In the genomic region with DNA sequence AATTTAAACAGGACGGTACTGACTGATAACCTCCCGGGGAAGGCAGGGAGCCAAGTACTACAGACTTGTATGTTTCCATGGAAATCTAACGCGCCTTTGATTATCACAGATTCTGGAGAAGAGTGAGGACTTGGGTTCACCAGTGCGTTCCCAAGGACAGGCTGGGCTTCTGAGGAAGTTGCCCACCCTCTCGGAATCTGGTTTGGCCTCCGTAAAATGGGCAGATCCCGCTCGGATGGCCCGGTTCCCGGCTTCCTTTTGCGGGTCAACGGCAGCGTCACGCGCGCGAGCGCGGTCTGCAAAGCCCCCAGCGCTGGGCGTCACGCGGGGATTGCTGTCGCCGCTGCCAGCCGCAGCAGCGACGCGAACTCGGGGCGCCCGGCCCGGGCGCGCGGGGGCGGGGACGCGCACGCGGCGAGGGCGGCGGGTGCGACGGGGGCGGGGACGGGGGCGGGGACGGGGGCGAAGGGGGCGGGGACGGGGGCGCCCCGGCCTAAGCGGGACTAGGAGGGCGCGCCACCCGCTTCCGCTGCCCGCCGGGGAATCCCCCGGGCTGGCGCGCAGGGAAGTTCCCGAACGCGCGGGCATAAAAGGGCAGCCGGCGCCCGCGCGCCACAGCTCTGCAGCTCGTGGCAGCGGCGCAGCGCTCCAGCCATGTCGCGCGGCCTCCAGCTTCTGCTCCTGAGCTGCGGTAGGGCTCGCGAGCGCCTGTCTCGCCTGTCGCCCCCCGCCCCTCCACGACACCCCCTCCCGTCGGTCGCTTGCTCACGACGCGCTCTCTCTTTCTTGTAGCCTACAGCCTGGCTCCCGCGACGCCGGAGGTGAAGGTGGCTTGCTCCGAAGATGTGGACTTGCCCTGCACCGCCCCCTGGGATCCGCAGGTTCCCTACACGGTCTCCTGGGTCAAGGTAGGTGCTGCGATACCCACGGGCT, we compare ENCODE assay signal across 1 cellular context.
TF ChIP-seq lines count a peak whose summit lies in the region.

A gene with protein sequence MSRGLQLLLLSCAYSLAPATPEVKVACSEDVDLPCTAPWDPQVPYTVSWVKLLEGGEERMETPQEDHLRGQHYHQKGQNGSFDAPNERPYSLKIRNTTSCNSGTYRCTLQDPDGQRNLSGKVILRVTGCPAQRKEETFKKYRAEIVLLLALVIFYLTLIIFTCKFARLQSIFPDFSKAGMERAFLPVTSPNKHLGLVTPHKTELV (plus strand): TSS at position 615 of the 933 bp plus-strand sequence. CDS start 40 bp downstream, at position 655.

TF ChIP-seq in HepG2, 621 proteins besides CTCF, POLR2A, EP300 and RAD21 (continued from another document and continues in another):
- TF ChIP-seq ARID4A (CRISPR knock-in tag; IDR thresholded peaks at IDR 0.05; ENCODE audit: borderline replicate concordance) (no peak), SYNCRIP (IDR thresholded peaks at IDR 0.05; ENCODE audit: insufficient read depth, low read depth, low read length) (no peak), TFDP1 (CRISPR knock-in tag; IDR thresholded peaks at IDR 0.05; ENCODE audit: borderline replicate concordance) (no peak; the same call in 1 of the 2 replicates), ETV6 (CRISPR knock-in tag; conservative IDR thresholded peaks at IDR 0.05) (no peak; the same call in 1 of the 2 replicates), EZH2 (conservative IDR thresholded peaks at IDR 0.05; ENCODE audit: low read depth, low read length) (no peak), CBX2 (IDR thresholded peaks at IDR 0.05; ENCODE audit: low read depth, low read length) (no peak), CBX2 (CRISPR knock-in tag; IDR thresholded peaks at IDR 0.05; ENCODE audit: low read depth) (no peak), NR2F1 (CRISPR knock-in tag; IDR thresholded peaks at IDR 0.05) (no peak), ZNF329 (CRISPR knock-in tag; IDR thresholded peaks at IDR 0.05; ENCODE audit: low read depth) (peak; percentile 56; the same call in 1 of the 2 replicates), ZNF20 (CRISPR knock-in tag; IDR thresholded peaks at IDR 0.05) (no peak), MEIS1 (CRISPR knock-in tag; IDR thresholded peaks at IDR 0.05; ENCODE audit: borderline replicate concordance) (no peak), ZBTB38 (CRISPR knock-in tag; IDR thresholded peaks at IDR 0.05) (0 out of 2 replicates have a peak, but pooled peaks have one; percentile 14), GABPB1 (CRISPR knock-in tag; IDR thresholded peaks at IDR 0.05) (peak; percentile 81), IKZF4 (CRISPR knock-in tag; IDR thresholded peaks at IDR 0.05; ENCODE audit: borderline replicate concordance, low read depth, not compliant biosample characterization) (no peak), TBL1XR1 (IDR thresholded peaks at IDR 0.05; ENCODE audit: borderline replicate concordance, low read length, partially characterized antibody) (no peak), CREB3 (CRISPR knock-in tag; IDR thresholded peaks at IDR 0.05) (no peak), JDP2 (CRISPR knock-in tag; IDR thresholded peaks at IDR 0.05; ENCODE audit: borderline replicate concordance) (no peak), ZSCAN30 (CRISPR knock-in tag; IDR thresholded peaks at IDR 0.05) (no peak), ZNF598 (CRISPR knock-in tag; IDR thresholded peaks at IDR 0.05; ENCODE audit: borderline replicate concordance) (no peak), ZNF761 (CRISPR knock-in tag; conservative IDR thresholded peaks at IDR 0.05) (no peak), ZFYVE20 (CRISPR knock-in tag; IDR thresholded peaks at IDR 0.05; ENCODE audit: borderline replicate concordance, low read depth) (no peak), ZNF510 (CRISPR knock-in tag; IDR thresholded peaks at IDR 0.05; ENCODE audit: low read depth) (no peak), TAF1 (CRISPR knock-in tag; IDR thresholded peaks at IDR 0.05) (no peak), HDAC2 (CRISPR knock-in tag; IDR thresholded peaks at IDR 0.05) (no peak), ZBTB8A (CRISPR knock-in tag; IDR thresholded peaks at IDR 0.05; ENCODE audit: borderline replicate concordance, low read depth) (no peak), HOXA3 (CRISPR knock-in tag; IDR thresholded peaks at IDR 0.05) (peak; percentile 47), UBTF (CRISPR knock-in tag; IDR thresholded peaks at IDR 0.05) (no peak; the same call in 1 of the 2 replicates), RELA (CRISPR knock-in tag; IDR thresholded peaks at IDR 0.05) (peak; percentile 59; the same call in 1 of the 2 replicates)
- TF ChIP-seq, protein P1, sequence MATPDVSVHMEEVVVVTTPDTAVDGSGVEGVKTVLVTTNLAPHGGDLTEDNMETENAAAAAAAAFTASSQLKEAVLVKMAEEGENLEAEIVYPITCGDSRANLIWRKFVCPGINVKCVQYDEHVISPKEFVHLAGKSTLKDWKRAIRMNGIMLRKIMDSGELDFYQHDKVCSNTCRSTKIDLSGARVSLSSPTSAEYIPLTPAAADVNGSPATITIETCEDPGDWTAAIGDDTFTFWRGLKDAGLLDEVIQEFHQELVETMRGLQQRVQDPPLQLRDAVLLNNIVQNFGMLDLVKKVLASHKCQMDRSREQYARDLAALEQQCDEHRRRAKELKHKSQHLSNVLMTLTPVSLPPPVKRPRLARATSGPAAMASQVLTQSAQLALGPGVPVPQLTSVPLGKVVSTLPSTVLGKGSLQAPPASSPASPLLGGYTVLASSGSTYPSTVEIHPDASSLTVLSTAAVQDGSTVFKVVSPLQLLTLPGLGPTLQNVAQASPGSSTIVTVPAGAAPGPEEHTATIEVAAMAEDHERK (CRISPR knock-in tag; IDR thresholded peaks at IDR 0.05; ENCODE audit: low read depth): no peak
- TF ChIP-seq, protein P2, sequence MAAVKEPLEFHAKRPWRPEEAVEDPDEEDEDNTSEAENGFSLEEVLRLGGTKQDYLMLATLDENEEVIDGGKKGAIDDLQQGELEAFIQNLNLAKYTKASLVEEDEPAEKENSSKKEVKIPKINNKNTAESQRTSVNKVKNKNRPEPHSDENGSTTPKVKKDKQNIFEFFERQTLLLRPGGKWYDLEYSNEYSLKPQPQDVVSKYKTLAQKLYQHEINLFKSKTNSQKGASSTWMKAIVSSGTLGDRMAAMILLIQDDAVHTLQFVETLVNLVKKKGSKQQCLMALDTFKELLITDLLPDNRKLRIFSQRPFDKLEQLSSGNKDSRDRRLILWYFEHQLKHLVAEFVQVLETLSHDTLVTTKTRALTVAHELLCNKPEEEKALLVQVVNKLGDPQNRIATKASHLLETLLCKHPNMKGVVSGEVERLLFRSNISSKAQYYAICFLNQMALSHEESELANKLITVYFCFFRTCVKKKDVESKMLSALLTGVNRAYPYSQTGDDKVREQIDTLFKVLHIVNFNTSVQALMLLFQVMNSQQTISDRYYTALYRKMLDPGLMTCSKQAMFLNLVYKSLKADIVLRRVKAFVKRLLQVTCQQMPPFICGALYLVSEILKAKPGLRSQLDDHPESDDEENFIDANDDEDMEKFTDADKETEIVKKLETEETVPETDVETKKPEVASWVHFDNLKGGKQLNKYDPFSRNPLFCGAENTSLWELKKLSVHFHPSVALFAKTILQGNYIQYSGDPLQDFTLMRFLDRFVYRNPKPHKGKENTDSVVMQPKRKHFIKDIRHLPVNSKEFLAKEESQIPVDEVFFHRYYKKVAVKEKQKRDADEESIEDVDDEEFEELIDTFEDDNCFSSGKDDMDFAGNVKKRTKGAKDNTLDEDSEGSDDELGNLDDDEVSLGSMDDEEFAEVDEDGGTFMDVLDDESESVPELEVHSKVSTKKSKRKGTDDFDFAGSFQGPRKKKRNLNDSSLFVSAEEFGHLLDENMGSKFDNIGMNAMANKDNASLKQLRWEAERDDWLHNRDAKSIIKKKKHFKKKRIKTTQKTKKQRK (IDR thresholded peaks at IDR 0.05; ENCODE audit: low read length): no peak
- TF ChIP-seq, protein P3, sequence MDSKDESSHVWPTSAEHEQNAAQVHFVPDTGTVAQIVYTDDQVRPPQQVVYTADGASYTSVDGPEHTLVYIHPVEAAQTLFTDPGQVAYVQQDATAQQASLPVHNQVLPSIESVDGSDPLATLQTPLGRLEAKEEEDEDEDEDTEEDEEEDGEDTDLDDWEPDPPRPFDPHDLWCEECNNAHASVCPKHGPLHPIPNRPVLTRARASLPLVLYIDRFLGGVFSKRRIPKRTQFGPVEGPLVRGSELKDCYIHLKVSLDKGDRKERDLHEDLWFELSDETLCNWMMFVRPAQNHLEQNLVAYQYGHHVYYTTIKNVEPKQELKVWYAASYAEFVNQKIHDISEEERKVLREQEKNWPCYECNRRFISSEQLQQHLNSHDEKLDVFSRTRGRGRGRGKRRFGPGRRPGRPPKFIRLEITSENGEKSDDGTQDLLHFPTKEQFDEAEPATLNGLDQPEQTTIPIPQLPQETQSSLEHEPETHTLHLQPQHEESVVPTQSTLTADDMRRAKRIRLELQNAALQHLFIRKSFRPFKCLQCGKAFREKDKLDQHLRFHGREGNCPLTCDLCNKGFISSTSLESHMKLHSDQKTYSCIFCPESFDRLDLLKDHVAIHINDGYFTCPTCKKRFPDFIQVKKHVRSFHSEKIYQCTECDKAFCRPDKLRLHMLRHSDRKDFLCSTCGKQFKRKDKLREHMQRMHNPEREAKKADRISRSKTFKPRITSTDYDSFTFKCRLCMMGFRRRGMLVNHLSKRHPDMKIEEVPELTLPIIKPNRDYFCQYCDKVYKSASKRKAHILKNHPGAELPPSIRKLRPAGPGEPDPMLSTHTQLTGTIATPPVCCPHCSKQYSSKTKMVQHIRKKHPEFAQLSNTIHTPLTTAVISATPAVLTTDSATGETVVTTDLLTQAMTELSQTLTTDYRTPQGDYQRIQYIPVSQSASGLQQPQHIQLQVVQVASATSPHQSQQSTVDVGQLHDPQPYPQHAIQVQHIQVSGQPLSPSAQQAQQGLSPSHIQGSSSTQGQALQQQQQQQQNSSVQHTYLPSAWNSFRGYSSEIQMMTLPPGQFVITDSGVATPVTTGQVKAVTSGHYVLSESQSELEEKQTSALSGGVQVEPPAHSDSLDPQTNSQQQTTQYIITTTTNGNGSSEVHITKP (CRISPR knock-in tag; IDR thresholded peaks at IDR 0.05; ENCODE audit: low read depth): no peak
- TF ChIP-seq, protein P4, sequence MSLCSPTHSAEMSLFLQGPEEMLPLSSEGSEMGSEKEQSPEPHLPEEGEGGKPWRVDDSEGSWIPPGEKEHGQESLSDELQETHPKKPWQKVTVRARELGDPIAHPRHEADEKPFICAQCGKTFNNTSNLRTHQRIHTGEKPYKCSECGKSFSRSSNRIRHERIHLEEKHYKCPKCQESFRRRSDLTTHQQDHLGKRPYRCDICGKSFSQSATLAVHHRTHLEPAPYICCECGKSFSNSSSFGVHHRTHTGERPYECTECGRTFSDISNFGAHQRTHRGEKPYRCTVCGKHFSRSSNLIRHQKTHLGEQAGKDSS (CRISPR knock-in tag; IDR thresholded peaks at IDR 0.05; ENCODE audit: borderline replicate concordance, low read depth): no peak
